Comparison of ENCODE assay signal across 2 cellular contexts in genomic region chr19:38019427-38019724, GRCh38.
TF ChIP-seq lines count a peak whose summit lies in the region.

No MANE protein-coding gene starts in this region.

TF ChIP-seq in HepG2, 621 proteins besides CTCF, POLR2A, EP300 and RAD21 (continued from another document):
- TF ChIP-seq HNF1B (CRISPR knock-in tag; IDR thresholded peaks at IDR 0.05) (no peak), BCL6 (CRISPR knock-in tag; IDR thresholded peaks at IDR 0.05) (peak; percentile 63; the same call in 1 of the 2 replicates)

TF ChIP-seq in WTC11, 78 proteins besides CTCF, POLR2A, EP300 and RAD21 (continued from another document):
- TF ChIP-seq ARID4B (CRISPR knock-in tag; IDR thresholded peaks at IDR 0.05; ENCODE audit: borderline replicate concordance) (no peak), ZNF671 (CRISPR knock-in tag; IDR thresholded peaks at IDR 0.05) (no peak), ZNF532 (CRISPR knock-in tag; IDR thresholded peaks at IDR 0.05; ENCODE audit: borderline replicate concordance) (no peak), TP53 (CRISPR knock-in tag; IDR thresholded peaks at IDR 0.05) (no peak), TEAD4 (CRISPR knock-in tag; IDR thresholded peaks at IDR 0.05) (no peak), HMGXB4 (CRISPR knock-in tag; IDR thresholded peaks at IDR 0.05) (no peak), ZNF138 (CRISPR knock-in tag; conservative IDR thresholded peaks at IDR 0.05) (no peak), SP1 (CRISPR knock-in tag; conservative IDR thresholded peaks at IDR 0.05) (no peak), ATF2 (CRISPR knock-in tag; IDR thresholded peaks at IDR 0.05; ENCODE audit: borderline replicate concordance, low read depth) (no peak)
TF ChIP-seq in WTC11: peak in this region for 0.
